ENCODE assay signal across 8 cellular contexts in the genomic region with DNA sequence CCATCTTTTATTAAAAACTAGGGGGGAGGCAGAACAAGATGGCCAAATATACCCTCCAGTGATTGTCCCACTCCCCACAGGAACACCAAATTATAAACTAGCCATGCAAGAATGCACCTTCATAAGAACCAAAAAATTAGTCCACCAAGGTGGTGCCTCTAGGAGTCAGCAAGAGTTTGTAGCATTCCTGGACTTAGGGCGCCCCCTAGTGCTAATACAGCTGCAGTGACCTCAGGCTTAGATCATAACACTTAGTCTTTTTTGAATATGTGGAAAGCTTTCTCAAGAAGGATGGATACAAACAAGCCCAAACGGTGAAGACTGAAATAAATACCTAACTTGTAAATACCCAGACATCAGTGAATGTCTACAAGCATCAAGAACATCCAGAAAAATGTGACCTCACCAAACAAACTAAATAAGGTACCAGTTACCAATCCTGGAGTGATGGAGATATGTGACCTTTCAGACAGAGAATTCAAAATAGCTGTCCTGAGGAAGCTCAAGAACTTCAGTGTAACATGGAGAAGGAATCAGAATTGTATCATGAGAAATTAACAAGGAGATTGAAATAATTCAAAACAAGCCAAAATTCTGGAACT. TPM values are rescaled to one million over a fixed set of nuclear protein-coding genes. Genes with fewer than 3 reads are reported as not detected.
DNase-seq lines count a peak whose midpoint lies in the region; ATAC-seq and TF ChIP-seq lines count a peak whose summit lies in the region.

No MANE protein-coding gene starts in this region.

- no peaks in the 10 kb centered on the region for H3K9me3 Mint-ChIP-seq in natural killer cell treated with Interleukin-12 subunit alpha and Interleukin-12 subunit beta and Interleukin-15 and Interleukin-18, amount 100 ng/mL, for 72 hours

- TF ChIP-seq CTCF in OCI-LY7 (conservative IDR thresholded peaks at IDR 0.05; ENCODE audit: low read length), result peak; percentile 99

- ATAC-seq in GM21529 (IDR thresholded peaks at IDR 0.05; ENCODE audit: unreplicated experiment) (peak; percentile 98), esophagus mucosa (peak; percentile 85)
- ATAC-seq in natural killer cell treated with Interleukin-12 subunit alpha and Interleukin-12 subunit beta and Interleukin-15 and Interleukin-18, amount 100 ng/mL, for 72 hours, result peak; percentile 84 to 85

- no TSS peak for BruUV-seq in OCI-LY7 (replicated peaks; lab: Mats Ljungman, UMichigan)

- no peaks in the 10 kb centered on the region for H3K9me3 ChIP-seq in OCI-LY7 (ENCODE audit: low read length)

- intact Hi-C loops in OCI-LY7 (cut with micrococcal nuclease; ENCODE audit: unreplicated experiment), result loop anchor here (1.0 kb wide), 1 partner anchor 359 kb away; no protein-coding TSS in a partner anchor

- no peaks in the 10 kb centered on the region for H3K4me1 ChIP-seq in OCI-LY7 (ENCODE audit: insufficient read depth, low read length, poor library complexity, severe bottlenecking)

- peaks cover 5% of the 10 kb centered on the region for H3K36me3 Mint-ChIP-seq in natural killer cell treated with Interleukin-12 subunit alpha and Interleukin-12 subunit beta and Interleukin-15 and Interleukin-18, amount 100 ng/mL, for 72 hours

- H3K27ac ChIP-seq in OCI-LY7 (ENCODE audit: low read depth, low read length, poor library complexity, severe bottlenecking), result no peak overlapping the region

- no peaks in the 10 kb centered on the region for H3K27me3 Mint-ChIP-seq in natural killer cell treated with Interleukin-12 subunit alpha and Interleukin-12 subunit beta and Interleukin-15 and Interleukin-18, amount 100 ng/mL, for 72 hours

- DNase-seq in DMS114 treated with DMSO at 0.1 percent for 48 hours (lab: John Stamatoyannopoulos, UW; ENCODE audit: unreplicated experiment), result peak; percentile 69
- peak; percentile 69 for DNase-seq in HuH-7 (ENCODE audit: low spot score)
- peak; percentile 79 for DNase-seq in OCI-LY7 (ENCODE audit: low spot score)
- peak; percentile 81 for DNase-seq in activated T-cell treated with anti-CD3 and anti-CD28 coated beads for 1 hour (ENCODE audit: low read depth)
- DNase-seq in natural killer cell treated with Interleukin-12 subunit alpha and Interleukin-12 subunit beta and Interleukin-15 and Interleukin-18, amount 100 ng/mL, for 72 hours (ENCODE audit: low spot score), result peak; percentile 79
- peak; percentile 74 for DNase-seq in stimulated activated naive CD4-positive, alpha-beta T cell treated with Interleukin-2 at 50 U/mL for 16 hours (lab: John Stamatoyannopoulos, UW)

- no peak overlapping the region for H3K4me3 ChIP-seq in OCI-LY7 (ENCODE audit: low read depth, low read length, poor library complexity, severe bottlenecking)

- no peak overlapping the region for H2AFZ ChIP-seq in OCI-LY7 (ENCODE audit: low read length)

- no peak overlapping the region for H3K4me3 Mint-ChIP-seq in natural killer cell treated with Interleukin-12 subunit alpha and Interleukin-12 subunit beta and Interleukin-15 and Interleukin-18, amount 100 ng/mL, for 72 hours

- POLR2A ChIA-PET in OCI-LY7 (lab: Charles Lee), result interaction anchor here (1.1 kb wide), 1 partner anchor 271 kb away, joined by 3 read pairs; no protein-coding TSS in a partner anchor

- no peaks in the 10 kb centered on the region for H4K20me1 ChIP-seq in OCI-LY7 (ENCODE audit: insufficient read depth, low read length)

- H3K36me3 ChIP-seq in OCI-LY7 (ENCODE audit: insufficient read depth, low read length), result peaks cover 63% of the 10 kb centered on the region

- CTCF ChIA-PET in OCI-LY7 (lab: Charles Lee; ENCODE audit: unreplicated experiment), result interaction anchor here (0.6 kb wide), 2 partner anchors 19 to 359 kb away, joined by 3 to 4 read pairs; partner anchors contain the start of genes GIN1 and PPIP5K2

- H3K9me2 ChIP-seq in OCI-LY7 (ENCODE audit: insufficient read depth, low read length), result no peaks in the 10 kb centered on the region

- no peaks in the 10 kb centered on the region for H3K79me2 ChIP-seq in OCI-LY7 (ENCODE audit: insufficient read depth, low read depth, low read length)

- H3K4me2 ChIP-seq in OCI-LY7 (ENCODE audit: low read length), result no peak overlapping the region

- no peak overlapping the region for H3K27ac Mint-ChIP-seq in natural killer cell treated with Interleukin-12 subunit alpha and Interleukin-12 subunit beta and Interleukin-15 and Interleukin-18, amount 100 ng/mL, for 72 hours

- peaks cover 0 to 3% of the 10 kb centered on the region in 2 donors for H3K4me1 Mint-ChIP-seq in natural killer cell treated with Interleukin-12 subunit alpha and Interleukin-12 subunit beta and Interleukin-15 and Interleukin-18, amount 100 ng/mL, for 72 hours (ENCODE audit: low read depth in 2 of 2)

RNA-seq across cellular contexts. Expression of gene PPIP5K2, which starts 19.3 kb away (rescaled TPM):
- 45.5 and 50.3 TPM in 2 replicates for total RNA-seq in OCI-LY7 (2014; rRNA removed; shearing (Covaris generic))
- total RNA-seq in OCI-LY7 (2022) (80.0 and 91.0 TPM in 2 replicates), esophagus mucosa (26.7 TPM)
- 10 to 100 TPM; 63.5 to 70.6 TPM for total RNA-seq in natural killer cell treated with Interleukin-12 subunit alpha and Interleukin-12 subunit beta and Interleukin-15 and Interleukin-18, amount 100 ng/mL, for 72 hours

RNA-seq across cellular contexts. Expression of gene GIN1, which starts 19.4 kb away (rescaled TPM):
- 3.9 TPM in 2 replicates for total RNA-seq in OCI-LY7 (2014; rRNA removed; shearing (Covaris generic))
- 5.8 TPM in 2 replicates for total RNA-seq in OCI-LY7 (2022)
- total RNA-seq in esophagus mucosa, result 4.3 TPM
- 1 to 10 TPM; 6.4 to 8.4 TPM for total RNA-seq in natural killer cell treated with Interleukin-12 subunit alpha and Interleukin-12 subunit beta and Interleukin-15 and Interleukin-18, amount 100 ng/mL, for 72 hours
